26 cellular contexts compared by ENCODE assay signal in genomic region chr4:87299898-87300297, GRCh38. TPM values are rescaled to one million over a fixed set of nuclear protein-coding genes. Genes with fewer than 3 reads are reported as not detected.
DNase-seq lines count a peak whose midpoint lies in the region; ATAC-seq, FAIRE-seq and TF ChIP-seq lines count a peak whose summit lies in the region.
"Had no signal": no experiment of that assay in that cellular context is flagged by ENCODE, and none has a peak within 500 bp of the region (broad histone marks: within the 10 kb centered on the region; RNA-seq: fewer than 3 reads in every experiment).

No MANE protein-coding gene starts in this region.

- no TSS peak for BruUV-seq in endothelial cell of umbilical vein (replicated peaks; lab: Mats Ljungman, UMichigan)

- H3K36me3 ChIP-seq in endothelial cell of umbilical vein (ENCODE audit: control insufficient read depth in 2 of 2, extremely low read depth in 1 of 2, insufficient read depth in 2 of 2, low read length in 2 of 2) = no peaks in the 10 kb centered on the region
- H3K36me3 ChIP-seq in lower lobe of right lung = no peaks in the 10 kb centered on the region
- H3K36me3 ChIP-seq: MG63 had no signal

- H3K9me3 ChIP-seq in endothelial cell of umbilical vein (replicated peaks; ENCODE audit: control insufficient read depth, insufficient read depth, low read length) = no peaks in the 10 kb centered on the region
- H3K9me3 ChIP-seq in lower lobe of right lung = no peaks in the 10 kb centered on the region
- H3K9me3 ChIP-seq: MG63 had no signal

- dilution Hi-C loops in endothelial cell of umbilical vein (cut with MboI; ENCODE audit: extremely low pct_ligation_motif_present, low sequenced_read_pairs) = no loop called here

- TF ChIP-seq POLR2A in endothelial cell of umbilical vein (IDR thresholded peaks at IDR 0.05; ENCODE audit: low read depth, low read length) = no peak

- H3K9ac ChIP-seq in endothelial cell of umbilical vein (replicated peaks; ENCODE audit: extremely low read depth, insufficient read depth, low read length) = no peak overlapping the region

- POLR2A ChIA-PET in endothelial cell of umbilical vein (lab: Charles Lee) = no interaction called here

- peak; percentile 59 to 66 for ATAC-seq in lower lobe of right lung
- ATAC-seq in HG03354 (IDR thresholded peaks at IDR 0.05; ENCODE audit: poor library complexity, severe bottlenecking, unreplicated experiment) = no peak

- intact Hi-C loops in endothelial cell of umbilical vein (cut with micrococcal nuclease) (no loop called here), lower lobe of right lung (cut with DNase I) (no loop called here)

- DNase-seq in NOMO-1 (lab: John Stamatoyannopoulos, UW; ENCODE audit: unreplicated experiment in 2 of 2) (peak; percentile 15 to 44), endothelial cell of umbilical vein (ENCODE audit: low read depth, low spot score) (peak; percentile 57), lower lobe of right lung (no peak), pons (ENCODE audit: low spot score) (peak; percentile 57), SKM-1 (lab: John Stamatoyannopoulos, UW; ENCODE audit: unreplicated experiment) (no peak), D341Med (ENCODE audit: low spot score) (no peak)
- no peak for DNase-seq in stimulated activated CD4-positive, alpha-beta T cell treated with anti-CD3 and anti-CD28 coated beads, Interleukin-4, amount 100 ng/mL, for 4 hours
- DNase-seq: Calu3; CD8-positive, alpha-beta memory T cell; Kasumi-1; MG63; NCI-H1417; NCI-H187 treated with DMSO at 0.1 percent for 48 hours; NCI-H2107; NCI-H226; NCI-H524; NCI-H774; SHP77 treated with DMSO at 0.1 percent for 48 hours had no signal

- no peaks in the 10 kb centered on the region for H3K4me1 ChIP-seq in endothelial cell of umbilical vein (ENCODE audit: control insufficient read depth, extremely low read depth, insufficient read depth, low read length)
- H3K4me1 ChIP-seq in lower lobe of right lung = no peaks in the 10 kb centered on the region

- no peaks in the 10 kb centered on the region for H3K9me1 ChIP-seq in endothelial cell of umbilical vein (replicated peaks; ENCODE audit: control insufficient read depth, extremely low read depth, insufficient read depth, low read length)

- no peak overlapping the region for H2AFZ ChIP-seq in endothelial cell of umbilical vein (ENCODE audit: low read depth, low read length)

- H3K4me2 ChIP-seq in endothelial cell of umbilical vein (ENCODE audit: insufficient read depth, low read length) = no peak overlapping the region

- H3K27ac ChIP-seq in endothelial cell of umbilical vein (ENCODE audit: insufficient read depth, low read depth, low read length) = no peak overlapping the region
- no peak overlapping the region for H3K27ac ChIP-seq in lower lobe of right lung
- H3K27ac ChIP-seq: RWPE1, SK-N-MC had no signal

- no peaks in the 10 kb centered on the region for H4K20me1 ChIP-seq in endothelial cell of umbilical vein (replicated peaks; ENCODE audit: control insufficient read depth, extremely low read depth, insufficient read depth, low read length)

- H3K27me3 ChIP-seq in endothelial cell of umbilical vein (ENCODE audit: control insufficient read depth in 2 of 2, insufficient read depth in 2 of 2, low read length in 2 of 2) (no peaks in the 10 kb centered on the region), lower lobe of right lung (ENCODE audit: low read depth) (no peaks in the 10 kb centered on the region)
- H3K27me3 ChIP-seq: MG63 had no signal

- CTCF ChIA-PET in endothelial cell of umbilical vein (lab: Charles Lee) = no interaction called here

- FAIRE-seq in endothelial cell of umbilical vein (lab: Jason Lieb, UNC) = no peak
- FAIRE-seq: A204.1, G401.6, GM18507, GM19239 had no signal

- no peak overlapping the region for H3K4me3 ChIP-seq in endothelial cell of umbilical vein (replicated peaks in 1 of 3; ENCODE audit: insufficient read depth in 1 of 3, low read depth in 1 of 3, low read length in 3 of 3)
- H3K4me3 ChIP-seq in lower lobe of right lung = no peak overlapping the region
- H3K4me3 ChIP-seq: MG63, SK-N-MC had no signal

- H3K79me2 ChIP-seq in endothelial cell of umbilical vein (ENCODE audit: control insufficient read depth, insufficient read depth, low read length) = no peaks in the 10 kb centered on the region

- TF ChIP-seq CTCF in endothelial cell of umbilical vein (IDR thresholded peaks at IDR 0.05; ENCODE audit: extremely low read depth in 1 of 2, insufficient read depth in 1 of 2, low read depth in 1 of 2, low read length in 2 of 2) (no peak), lower lobe of right lung (IDR thresholded peaks at IDR 0.05) (no peak)

TF ChIP-seq in endothelial cell of umbilical vein, 7 proteins besides CTCF, POLR2A, EP300 and RAD21:
- TF ChIP-seq EZH2 (IDR thresholded peaks at IDR 0.05; ENCODE audit: borderline replicate concordance, low read depth, low read length, severe bottlenecking) (no peak), MYC (IDR thresholded peaks at IDR 0.05; ENCODE audit: low read depth, low read length) (no peak), MAX (IDR thresholded peaks at IDR 0.05; ENCODE audit: insufficient read depth, insufficient read length) (no peak), GATA2 (IDR thresholded peaks at IDR 0.05; ENCODE audit: insufficient read depth, insufficient read length, low read depth, low read length) (no peak), FOS (IDR thresholded peaks at IDR 0.05; ENCODE audit: borderline replicate concordance, insufficient read depth, low read length) (no peak), JUN (IDR thresholded peaks at IDR 0.05; ENCODE audit: borderline replicate concordance, insufficient read depth, insufficient read length, low read depth) (no peak)

RNA-seq across cellular contexts. Expression of gene HSD17B13, which starts 22.8 kb away (rescaled TPM):
- not detected in 2 replicates for total RNA-seq in endothelial cell of umbilical vein
- 0.06 and 0.07 TPM in 2 replicates for polyA plus RNA-seq in endothelial cell of umbilical vein
- 0.06 and 0.10 TPM in 2 replicates for polyA plus RNA-seq in endothelial cell of umbilical vein (2011; cell fraction: cytosol; rRNA removed)
- 0.39 and 0.67 TPM in 2 replicates for polyA plus RNA-seq in endothelial cell of umbilical vein (2011; cell fraction: nucleus; rRNA removed)
- not detected in 2 replicates for polyA plus RNA-seq in endothelial cell of umbilical vein (2012)
- polyA minus RNA-seq in endothelial cell of umbilical vein = 0.15 and 0.41 TPM in 2 replicates
- polyA minus RNA-seq in endothelial cell of umbilical vein (2011; cell fraction: cytosol; rRNA and poly(A)+ RNA removed) = not detected
- polyA minus RNA-seq in endothelial cell of umbilical vein (2011; cell fraction: nucleus; rRNA and poly(A)+ RNA removed) = 0.38 TPM in 1 of 2 replicates, not detected in the other
- total RNA-seq in lower lobe of right lung = 4.2 TPM
- total RNA-seq: Calu3, Daoy had no signal
- polyA plus RNA-seq: CD8-positive, alpha-beta memory T cell had no signal

Comparison
In these comparisons a context has a peak if more than half of its experiments do, and no peak if none do; other contexts are left out.
1. DNase-seq: peak in NOMO-1 (2 of 2), endothelial cell of umbilical vein (single experiment) and pons (single experiment); none in lower lobe of right lung (single experiment), SKM-1 (single experiment), stimulated activated CD4-positive, alpha-beta T cell treated with anti-CD3 and anti-CD28 coated beads, Interleukin-4, amount 100 ng/mL, for 4 hours (0 of 2) and D341Med (single experiment).